In genomic region chr2:127885780-127886592, GRCh38 we compare ENCODE assay signal across 8 cellular contexts. TPM values are rescaled to one million over a fixed set of nuclear protein-coding genes. Genes with fewer than 3 reads are reported as not detected.
DNase-seq lines count a peak whose midpoint lies in the region; ATAC-seq, FAIRE-seq and TF ChIP-seq lines count a peak whose summit lies in the region.
"Not testable (repeated sequence)": the region's sequence is repeated elsewhere in the genome, so short reads cannot be mapped to it uniquely, and the experiment has no call there.

Gene AMMECR1L, minus strand, starts transcription at chr2:127885956. Its CDS starts 11,722 bp downstream, at chr2:127874234.

- peak within 1 kb of the TSS; percentile 63 for H3K27ac ChIP-seq in CD8-positive, alpha-beta T cell (ENCODE audit: low read depth, low read length)
- H3K27ac ChIP-seq in PC-9 (peak within 1 kb of the TSS; percentile 52), mesendoderm (ENCODE audit: low read depth, low read length) (peak within 1 kb of the TSS; percentile 68)

- H3K79me2 ChIP-seq in PC-9 (ENCODE audit: low read depth) = peaks cover 54% of the 10 kb centered on the region
- H3K79me2 ChIP-seq in mesendoderm (ENCODE audit: control insufficient read depth, insufficient read depth, low read length) = peaks cover 30% of the 10 kb centered on the region

- H3F3A ChIP-seq in PC-9 (ENCODE audit: insufficient read depth, low read depth) = not testable (repeated sequence)

- peak within 1 kb of the TSS; percentile 68 for H2AFZ ChIP-seq in PC-9

- POLR2A ChIA-PET in CD8-positive, alpha-beta T cell (lab: Charles Lee) = interaction anchor here (2.2 kb wide), 1 partner anchor 205 kb away, joined by 12 read pairs; the partner anchor contains the start of gene UGGT1
- POLR2A ChIA-PET in PC-9 (lab: Charles Lee; ENCODE audit: unreplicated experiment) = interaction anchor here (0.5 kb wide), 1 partner anchor 73 kb away, joined by 4 read pairs; no protein-coding TSS in a partner anchor

- peak; percentile 99 for FAIRE-seq in endometrium (lab: Jason Lieb, UNC)

- not testable (repeated sequence) for H4K5ac ChIP-seq in mesendoderm (ENCODE audit: low read length)

- peaks cover 36% of the 10 kb centered on the region for H3K36me3 Mint-ChIP-seq in CD8-positive, alpha-beta T cell

- BruUV-seq in PC-9 (replicated peaks; lab: Mats Ljungman, UMichigan) = not testable (repeated sequence)

- peak within 1 kb of the TSS; percentile 86 for H3K4me3 Mint-ChIP-seq in CD8-positive, alpha-beta T cell

- intact Hi-C loops in CD8-positive, alpha-beta T cell (cut with DNase I, micrococcal nuclease) = loop anchor here (2.0 kb wide), 3 partner anchors 75 to 143 kb away; partner anchors contain the start of genes SAP130 (in 1 of the 2) and WDR33 (in 1 of the 2)
- intact Hi-C loops in PC-9 (cut with micrococcal nuclease; ENCODE audit: unreplicated experiment) = loop anchor here (10.0 kb wide), 1 partner anchor 429 kb away; the partner anchor contains the start of gene HS6ST1

- CTCF ChIA-PET in CD8-positive, alpha-beta T cell (lab: Charles Lee) = not testable (repeated sequence)
- CTCF ChIA-PET in PC-9 (lab: Charles Lee) = interaction anchor here (0.6 kb wide), 1 partner anchor 85 kb away, joined by 3 read pairs; no protein-coding TSS in a partner anchor

- H3K36me3 ChIP-seq in CD8-positive, alpha-beta T cell (ENCODE audit: insufficient read depth, low read length); mesendoderm (ENCODE audit: control insufficient read depth, insufficient read depth, low read length): not testable (repeated sequence)
- peaks cover 15% of the 10 kb centered on the region for H3K36me3 ChIP-seq in PC-9 (ENCODE audit: low read depth)

- H4K20me1 ChIP-seq in PC-9 (ENCODE audit: insufficient read depth) = peaks cover 37% of the 10 kb centered on the region

- H3K4me1 Mint-ChIP-seq in CD8-positive, alpha-beta T cell (ENCODE audit: low read depth) = peaks cover 56% of the 10 kb centered on the region

- ATAC-seq in CD8-positive, alpha-beta T cell = peak; percentile 86
- ATAC-seq in GM21360 (IDR thresholded peaks at IDR 0.05; ENCODE audit: unreplicated experiment) = peak; percentile 88

- H3K4me1 ChIP-seq in CD8-positive, alpha-beta T cell (ENCODE audit: insufficient read depth, low read length) = peaks cover 22% of the 10 kb centered on the region
- peaks cover 26% of the 10 kb centered on the region for H3K4me1 ChIP-seq in PC-9 (replicated peaks; ENCODE audit: insufficient read depth)
- H3K4me1 ChIP-seq in mesendoderm (ENCODE audit: control insufficient read depth, low read depth, low read length) = not testable (repeated sequence)

- not testable (repeated sequence) for H3K23ac ChIP-seq in mesendoderm (ENCODE audit: low read length)

- not testable (repeated sequence) for H3K79me1 ChIP-seq in mesendoderm (ENCODE audit: low read length)

- H3K56ac ChIP-seq in mesendoderm (ENCODE audit: low read length) = peak within 1 kb of the TSS; percentile 92

- H3K27me3 ChIP-seq in CD8-positive, alpha-beta T cell (ENCODE audit: insufficient read depth, low read length); PC-9 (ENCODE audit: insufficient read depth, low read depth); mesendoderm (ENCODE audit: insufficient read depth, low read length, poor library complexity): not testable (repeated sequence)

- not testable (repeated sequence) for H3K9me2 ChIP-seq in PC-9 (ENCODE audit: insufficient read depth)

- not testable (repeated sequence) for H3K9me3 ChIP-seq in CD8-positive, alpha-beta T cell (ENCODE audit: low read length); PC-9 (ENCODE audit: insufficient read depth, low read depth)

- DNase-seq in CD8-positive, alpha-beta T cell = peak; percentile 55 to 88 (median 66)
- DNase-seq in HK-2 (ENCODE audit: unreplicated experiment) (peak; percentile 67), PC-9 (peak; percentile 72 to 85), activated T-cell treated with anti-CD3 and anti-CD28 coated beads for 24 hours (ENCODE audit: low read depth) (peak; percentile 55), mesendoderm (peak; percentile 74)
- peak; percentile 41 to 59 (median 48) for DNase-seq in stimulated activated CD4-positive, alpha-beta T cell treated with anti-CD3 and anti-CD28 coated beads, TNF-alpha, amount 100 ng/mL, for 48 hours (ENCODE audit: low read depth in 3 of 3)

- H2BK15ac ChIP-seq in mesendoderm (replicated peaks; ENCODE audit: low read depth) = not testable (repeated sequence)

- not testable (repeated sequence) for H3K18ac ChIP-seq in mesendoderm (ENCODE audit: low read length)

- H3K4me2 ChIP-seq in PC-9 (peak within 1 kb of the TSS; percentile 87), mesendoderm (ENCODE audit: low read length) (peak within 1 kb of the TSS; percentile 67)

- H2BK5ac ChIP-seq in mesendoderm (ENCODE audit: low read length) = not testable (repeated sequence)

- not testable (repeated sequence) for TF ChIP-seq CTCF in CD8-positive, alpha-beta T cell (IDR thresholded peaks at IDR 0.05); PC-9 (conservative IDR thresholded peaks at IDR 0.05)

- H3K9ac ChIP-seq in mesendoderm (ENCODE audit: low read length) = peak within 1 kb of the TSS; percentile 73

- H3K27ac Mint-ChIP-seq in CD8-positive, alpha-beta T cell = peak within 1 kb of the TSS; percentile 87

- H4K8ac ChIP-seq in mesendoderm (ENCODE audit: low read depth, low read length) = not testable (repeated sequence)

- H3K4me3 ChIP-seq in CD8-positive, alpha-beta T cell (ENCODE audit: low read depth, low read length) = peak within 1 kb of the TSS; percentile 58
- H3K4me3 ChIP-seq in PC-9 (peak within 1 kb of the TSS; percentile 60), mesendoderm (ENCODE audit: low read length) (peak within 1 kb of the TSS; percentile 36)

- H3K4ac ChIP-seq in mesendoderm (ENCODE audit: low read depth, low read length) = peak within 1 kb of the TSS; percentile 36

- H2AK5ac ChIP-seq in mesendoderm (ENCODE audit: low read length) = not testable (repeated sequence)

- WGBS in mesendoderm (ENCODE audit: extremely low coverage, insufficient coverage, low lambda C conversion rate) = no CpG with 5 or more reads among the region's 85 CpGs

- not testable (repeated sequence) for H2BK120ac ChIP-seq in mesendoderm (ENCODE audit: low read depth, low read length)

- H3K27me3 Mint-ChIP-seq in CD8-positive, alpha-beta T cell (ENCODE audit: low read depth) = not testable (repeated sequence)

- not testable (repeated sequence) for H3K9me3 Mint-ChIP-seq in CD8-positive, alpha-beta T cell

RNA-seq across cellular contexts. Expression of gene AMMECR1L, which starts in this region (rescaled TPM):
- total RNA-seq in CD8-positive, alpha-beta T cell = 10 to 100 TPM in 1 of 2 experiments, 1 to 10 TPM in 1; 9.2 to 10.3 TPM
- 17.1 and 20.3 TPM in 2 replicates for total RNA-seq in PC-9 (2021)
- polyA plus RNA-seq in mesendoderm (2013, experiment 1 of 2) = 13.9 TPM
- polyA plus RNA-seq in mesendoderm (2013, experiment 2 of 2) = 13.9 TPM

Comparison
In these comparisons a context has a peak if more than half of its experiments do, and no peak if none do; other contexts are left out.
1. Peak in every context shown above with its lines: DNase-seq, ATAC-seq, H3K4me3 ChIP-seq and H3K27ac ChIP-seq.